In genomic region chr20:47583551-47583950, GRCh38 we compare ENCODE assay signal across 18 cellular contexts.
DNase-seq lines count a peak whose midpoint lies in the region; ATAC-seq and TF ChIP-seq lines count a peak whose summit lies in the region.
"Had no signal": no experiment of that assay in that cellular context is flagged by ENCODE, and none has a peak within 500 bp of the region (broad histone marks: within the 10 kb centered on the region; RNA-seq: fewer than 3 reads in every experiment).

No MANE protein-coding gene starts in this region.

- POLR2A ChIA-PET in MCF 10A (lab: Yijun Ruan, JAX): interaction anchor here (1.2 to 1.4 kb wide), 2 partner anchors 13 to 81 kb away, joined by 3 read pairs; partner anchors contain the start of gene NCOA3

- H3K79me2 ChIP-seq in mammary epithelial cell (ENCODE audit: insufficient read depth, low read length): peaks cover 53% of the 10 kb centered on the region

- H4K20me1 ChIP-seq in mammary epithelial cell (ENCODE audit: insufficient read depth, low read length): no peaks in the 10 kb centered on the region

- intact Hi-C loops in MCF 10A (cut with micrococcal nuclease) (no loop called here), mammary epithelial cell (cut with micrococcal nuclease) (no loop called here), dorsolateral prefrontal cortex (cut with DNase I) (no loop called here)

- H3K4me1 Mint-ChIP-seq in MCF 10A (ENCODE audit: insufficient read depth, unreplicated experiment): peaks cover 11% of the 10 kb centered on the region

- peak overlapping the region; percentile 44 for H3K27ac Mint-ChIP-seq in MCF 10A (ENCODE audit: low read depth, unreplicated experiment)

- H3K4me3 ChIP-seq in mammary epithelial cell (replicated peaks in 1 of 3; ENCODE audit: insufficient read depth in 1 of 3, low read depth in 2 of 3, low read length in 3 of 3) (no peak overlapping the region), RWPE2 (ENCODE audit: severe bottlenecking) (no peak overlapping the region), dorsolateral prefrontal cortex (no peak overlapping the region)
- H3K4me3 ChIP-seq: lower lobe of right lung had no signal

- DNase-seq in MCF 10A (ENCODE audit: unreplicated experiment) (no peak), mammary epithelial cell (no peak), RWPE2 (ENCODE audit: low spot score) (no peak), iris pigment epithelial cell (ENCODE audit: low read depth) (peak; percentile 24), DMS79 (lab: John Stamatoyannopoulos, UW) (no peak), NCI-H1092 treated with DMSO at 0.1 percent for 48 hours (lab: John Stamatoyannopoulos, UW) (no peak), dorsolateral prefrontal cortex (no peak)
- no peak for DNase-seq in stimulated activated CD4-positive, alpha-beta T cell treated with anti-CD3 and anti-CD28 coated beads, Interleukin-2, amount 100 ng/mL, for 24 hours
- DNase-seq: activated naive CD4-positive, alpha-beta T cell; glutamatergic neuron; HCEC 1CT; IMR-90; lower lobe of right lung; NCI-H1694; OCI-M1; stimulated activated CD4-positive, alpha-beta T cell treated with anti-CD3 and anti-CD28 coated beads, Interleukin-1b, Interleukin-23, amount 100 ng/mL, for 48 hours; T-helper 9 cell had no signal

- H3K9me3 ChIP-seq in mammary epithelial cell (replicated peaks; ENCODE audit: insufficient read depth, low read length) (no peaks in the 10 kb centered on the region), RWPE2 (ENCODE audit: severe bottlenecking) (no peaks in the 10 kb centered on the region)
- H3K9me3 ChIP-seq: lower lobe of right lung had no signal

- WGBS in mammary epithelial cell (ENCODE audit: low coverage, missing lambda C conversion rate): 100% methylated on average over 2 of the region's 2 CpGs

- H3K4me1 ChIP-seq in mammary epithelial cell (ENCODE audit: insufficient read depth, low read length): no peaks in the 10 kb centered on the region
- peaks cover 27% of the 10 kb centered on the region for H3K4me1 ChIP-seq in RWPE2 (ENCODE audit: insufficient read depth, poor library complexity, severe bottlenecking)

- H3K27ac ChIP-seq in mammary epithelial cell (ENCODE audit: insufficient read depth, low read depth, low read length): no peak overlapping the region
- no peak overlapping the region for H3K27ac ChIP-seq in RWPE2 (ENCODE audit: poor library complexity, severe bottlenecking)
- no peak overlapping the region for H3K27ac ChIP-seq in dorsolateral prefrontal cortex
- H3K27ac ChIP-seq: lower lobe of right lung had no signal

- no peaks in the 10 kb centered on the region for H3K27me3 Mint-ChIP-seq in MCF 10A (ENCODE audit: insufficient read depth, unreplicated experiment)

- BruUV-seq in MCF 10A (replicated peaks; lab: Mats Ljungman, UMichigan) (no TSS peak), mammary epithelial cell (replicated peaks; lab: Mats Ljungman, UMichigan) (no TSS peak)

- no peak overlapping the region for H2AFZ ChIP-seq in mammary epithelial cell (ENCODE audit: low read depth, low read length)

- dilution Hi-C loops in mammary epithelial cell (cut with HindIII; ENCODE audit: low sequenced_read_pairs): no loop called here

- H3K4me3 Mint-ChIP-seq in MCF 10A (ENCODE audit: unreplicated experiment): no peak overlapping the region

- H3K36me3 ChIP-seq in mammary epithelial cell (ENCODE audit: insufficient read depth, low read length) (peaks cover 8% of the 10 kb centered on the region), RWPE2 (ENCODE audit: low read depth) (peaks cover 43% of the 10 kb centered on the region)
- H3K36me3 ChIP-seq: lower lobe of right lung had no signal

- H3K27me3 ChIP-seq in mammary epithelial cell (ENCODE audit: insufficient read depth, low read length): no peaks in the 10 kb centered on the region
- no peaks in the 10 kb centered on the region for H3K27me3 ChIP-seq in RWPE2 (ENCODE audit: insufficient read depth, poor library complexity, severe bottlenecking)
- H3K27me3 ChIP-seq in dorsolateral prefrontal cortex: no peaks in the 10 kb centered on the region

- CTCF ChIA-PET in MCF 10A (lab: Yijun Ruan, JAX): interaction anchor here (1.3 kb wide), 1 partner anchor 15 kb away, joined by 7 read pairs; no protein-coding TSS in a partner anchor
- CTCF ChIA-PET in mammary epithelial cell (lab: Charles Lee; ENCODE audit: low non-redundant PET): no interaction called here

- TF ChIP-seq CTCF in MCF 10A (IDR thresholded peaks at IDR 0.05; ENCODE audit: unreplicated experiment): no peak
- no peak for TF ChIP-seq CTCF in mammary epithelial cell (conservative IDR thresholded peaks at IDR 0.05 in 1 of 2, IDR thresholded peaks at IDR 0.05 in 1 of 2; ENCODE audit: extremely low read depth in 1 of 2, insufficient read depth in 1 of 2, low read depth in 1 of 2, low read length in 2 of 2)
- no peak for TF ChIP-seq CTCF in RWPE2 (IDR thresholded peaks at IDR 0.05; ENCODE audit: poor library complexity, severe bottlenecking)
- TF ChIP-seq CTCF in dorsolateral prefrontal cortex (IDR thresholded peaks at IDR 0.05 in 54 of 56, conservative IDR thresholded peaks at IDR 0.05 in 2 of 56; ENCODE audit: low read depth in 1 of 56, partially characterized antibody in 56 of 56): no peak

- no peak overlapping the region for H3K9ac ChIP-seq in mammary epithelial cell (ENCODE audit: insufficient read depth, low read length)

- peaks cover 30% of the 10 kb centered on the region for H3K36me3 Mint-ChIP-seq in MCF 10A (ENCODE audit: insufficient read depth, unreplicated experiment)

- H3K9me3 Mint-ChIP-seq in MCF 10A (ENCODE audit: unreplicated experiment): no peaks in the 10 kb centered on the region

- H3K4me2 ChIP-seq in mammary epithelial cell (ENCODE audit: insufficient read depth, low read depth, low read length): no peak overlapping the region

- 0 out of 3 replicates have a peak, but pooled peaks have one; percentile 24 for ATAC-seq in RWPE2 (ENCODE audit: low read depth)
- ATAC-seq: activated CD4-positive, CD25-positive, alpha-beta regulatory T cell treated with anti-CD3 and anti-CD28 coated beads, Interleukin-2, amount 50 U/mL, for 24 hours; lower lobe of right lung had no signal

- in situ Hi-C loops in mammary epithelial cell (cut with MboI; ENCODE audit: low sequenced_read_pairs in 2 of 2): no loop called here
